ENCODE assay signal across 8 cellular contexts in genomic region chrX:107025538-107025937, GRCh38. TPM values are rescaled to one million over a fixed set of nuclear protein-coding genes. Genes with fewer than 3 reads are reported as not detected.
DNase-seq lines count a peak whose midpoint lies in the region; ATAC-seq and FAIRE-seq lines count a peak whose summit lies in the region.

No MANE protein-coding gene starts in this region.

- DNase-seq in DMS 273 treated with DMSO at 0.1 percent for 48 hours (lab: John Stamatoyannopoulos, UW), result peak; percentile 10
- DNase-seq in HTR-8/SVneo (ENCODE audit: insufficient read length, low spot score), result peak; percentile 1
- peak; percentile 56 for DNase-seq in SK-MEL-5 (ENCODE audit: low read depth, low spot score)
- DNase-seq in glomerular visceral epithelial cell (ENCODE audit: extremely low spot score), result peak; percentile 18
- no peak for DNase-seq in activated T-cell treated with anti-CD3 and anti-CD28 coated beads, Interleukin-2, amount 50 U/mL, for 4 hours
- DNase-seq in activated CD4-positive, alpha-beta T cell treated with anti-CD3 and anti-CD28 coated beads, Interleukin-2, amount 50 U/mL, for 48 hours, result no peak
- DNase-seq in activated CD4-positive, alpha-beta T cell treated with anti-CD3 and anti-CD28 coated beads, Interleukin-2, amount 50 U/mL, for 4 hours, result no peak

- ATAC-seq in activated T-cell treated with anti-CD3 and anti-CD28 coated beads, Interleukin-2, amount 50 U/mL, for 4 hours, result no peak
- ATAC-seq in GM19395 (IDR thresholded peaks at IDR 0.05; ENCODE audit: unreplicated experiment), result no peak

- no peaks in the 10 kb centered on the region for H3K36me3 Mint-ChIP-seq in activated T-cell treated with anti-CD3 and anti-CD28 coated beads, Interleukin-2, amount 50 U/mL, for 4 hours (ENCODE audit: insufficient read depth)

- H3K9me3 Mint-ChIP-seq in activated T-cell treated with anti-CD3 and anti-CD28 coated beads, Interleukin-2, amount 50 U/mL, for 4 hours, result no peaks in the 10 kb centered on the region

- in situ Hi-C loops in SK-MEL-5 (cut with HindIII; ENCODE audit: low pct_unique_long_range_greater_than_20kb, low sequenced_read_pairs), result no loop called here

- no peak for FAIRE-seq in HTR-8/SVneo (lab: Jason Lieb, UNC)

- no peak overlapping the region for H3K4me3 Mint-ChIP-seq in activated T-cell treated with anti-CD3 and anti-CD28 coated beads, Interleukin-2, amount 50 U/mL, for 4 hours

- no peaks in the 10 kb centered on the region for H3K4me1 Mint-ChIP-seq in activated T-cell treated with anti-CD3 and anti-CD28 coated beads, Interleukin-2, amount 50 U/mL, for 4 hours (ENCODE audit: low read depth)

- peaks cover 3% of the 10 kb centered on the region for H3K27me3 Mint-ChIP-seq in activated T-cell treated with anti-CD3 and anti-CD28 coated beads, Interleukin-2, amount 50 U/mL, for 4 hours (ENCODE audit: low read depth)

RNA-seq across cellular contexts. Expression of gene MORC4, which starts 25.5 kb away (rescaled TPM):
- 11.7 and 13.7 TPM in 2 replicates for total RNA-seq in SK-MEL-5 (2014; rRNA removed; shearing (Covaris generic))
- 11.7 and 16.3 TPM in 2 replicates for polyA plus RNA-seq in SK-MEL-5 (2015; cell fraction: cytosol; rRNA removed)
- 13.6 and 17.9 TPM in 2 replicates for polyA plus RNA-seq in SK-MEL-5 (2015; cell fraction: nucleus; rRNA removed)
- 1 to 10 TPM; 5.3 to 6.6 (median 6.6) TPM for total RNA-seq in activated T-cell treated with anti-CD3 and anti-CD28 coated beads, Interleukin-2, amount 50 U/mL, for 4 hours

Comparison
In these comparisons a context has a peak if more than half of its experiments do, and no peak if none do; other contexts are left out.
1. DNase-seq: peak in DMS 273 treated with DMSO at 0.1 percent for 48 hours (single experiment), HTR-8/SVneo (single experiment), SK-MEL-5 (single experiment) and glomerular visceral epithelial cell (single experiment); none in activated T-cell treated with anti-CD3 and anti-CD28 coated beads, Interleukin-2, amount 50 U/mL, for 4 hours (single experiment), activated CD4-positive, alpha-beta T cell treated with anti-CD3 and anti-CD28 coated beads, Interleukin-2, amount 50 U/mL, for 48 hours (0 of 2) and activated CD4-positive, alpha-beta T cell treated with anti-CD3 and anti-CD28 coated beads, Interleukin-2, amount 50 U/mL, for 4 hours (0 of 2).